Comparison of ENCODE assay signal across 18 cellular contexts in the genomic region with DNA sequence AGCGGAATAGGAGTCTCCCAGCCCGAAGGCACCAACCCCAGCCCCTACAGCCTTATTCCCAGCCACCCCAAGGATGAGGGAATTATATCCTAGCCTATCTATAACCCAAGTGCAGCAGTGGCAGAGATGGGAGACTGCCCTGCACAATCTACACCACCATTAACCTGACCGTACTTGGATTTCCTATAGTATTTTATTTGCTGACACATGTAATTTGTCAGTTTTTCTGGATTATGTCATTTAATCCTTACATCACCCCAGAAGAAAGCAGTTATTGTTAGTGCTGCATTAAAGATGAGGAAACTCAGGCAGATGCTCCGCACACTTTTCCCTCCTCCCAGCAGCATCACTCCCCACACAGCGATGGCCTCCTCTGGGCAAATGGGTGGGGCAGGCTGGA. TPM values are rescaled to one million over a fixed set of nuclear protein-coding genes. Genes with fewer than 3 reads are reported as not detected.
A peak's percentile ranks its signal among the peaks of the same experiment; 100 is the strongest.
DNase-seq lines count a peak whose midpoint lies in the region; ATAC-seq, FAIRE-seq and TF ChIP-seq lines count a peak whose summit lies in the region.
"Had no signal": no experiment of that assay in that cellular context is flagged by ENCODE, and none has a peak within 500 bp of the region (broad histone marks: within the 10 kb centered on the region; RNA-seq: fewer than 3 reads in every experiment).

No MANE protein-coding gene starts in this region.

- dilution Hi-C loops in IMR-90 (cut with HindIII; ENCODE audit: low sequenced_read_pairs, unreplicated experiment): no loop called here

- H2BK15ac ChIP-seq in IMR-90 (ENCODE audit: low read depth, low read length): no peak overlapping the region

- CTCF ChIA-PET in HepG2 (lab: Yijun Ruan, JAX; ENCODE audit: low intra/inter-chr PET ratio, low total read pairs): no interaction called here
- CTCF ChIA-PET in IMR-90 (lab: Yijun Ruan, JAX): no interaction called here

- TF ChIP-seq CTCF in HepG2 (CRISPR knock-in tag; IDR thresholded peaks at IDR 0.05): no peak
- TF ChIP-seq CTCF in right lobe of liver (IDR thresholded peaks at IDR 0.05): no peak
- no peak for TF ChIP-seq CTCF in IMR-90 (conservative IDR thresholded peaks at IDR 0.05; ENCODE audit: low read depth, low read length)

- no peaks in the 10 kb centered on the region for H3K79me2 ChIP-seq in HepG2 (ENCODE audit: insufficient read depth, low read length)

- H3K23ac ChIP-seq in IMR-90 (ENCODE audit: low read depth, low read length): no peak overlapping the region

- no peak overlapping the region for H2BK20ac ChIP-seq in IMR-90 (ENCODE audit: low read depth, low read length)

- no peak overlapping the region for H3K56ac ChIP-seq in IMR-90 (ENCODE audit: extremely low read depth, insufficient read depth, low read length)

- intact Hi-C loops in HepG2 (cut with micrococcal nuclease; ENCODE audit: unreplicated experiment) (no loop called here), right lobe of liver (cut with DNase I) (no loop called here), IMR-90 (cut with micrococcal nuclease) (no loop called here)

- ATAC-seq in HepG2: no peak
- no peak for ATAC-seq in right lobe of liver
- ATAC-seq in IMR-90 (ENCODE audit: low read depth): no peak
- no peak for ATAC-seq in HG02981 (IDR thresholded peaks at IDR 0.05; ENCODE audit: unreplicated experiment)

- TF ChIP-seq EP300 in HepG2 (IDR thresholded peaks at IDR 0.05; ENCODE audit: low read depth in 2 of 2, low read length in 2 of 2) (no peak), HepG2 (CRISPR knock-in tag; IDR thresholded peaks at IDR 0.05; ENCODE audit: borderline replicate concordance) (no peak)

- H3K9ac ChIP-seq in HepG2 (ENCODE audit: insufficient read depth, low read depth, low read length): no peak overlapping the region
- no peak overlapping the region for H3K9ac ChIP-seq in IMR-90 (ENCODE audit: low read depth, low read length)
- H3K9ac ChIP-seq: GM23248 had no signal

- DNase-seq in HepG2 (ENCODE audit: low spot score): no peak
- no peak for DNase-seq in right lobe of liver
- DNase-seq in IMR-90: no peak
- DNase-seq in islet precursor cell: peak; percentile 37
- no peak for DNase-seq in NCI-H748 (lab: John Stamatoyannopoulos, UW; ENCODE audit: unreplicated experiment)
- no peak for DNase-seq in stimulated activated CD4-positive, alpha-beta T cell treated with anti-CD3 and anti-CD28 coated beads, Interleukin-2, amount 100 ng/mL, for 24 hours
- DNase-seq: AML-193; CD8-positive, alpha-beta T cell; DND-41; GM23248; HCEC 1CT had no signal

- no TSS peak for BruUV-seq in HepG2 (replicated peaks; lab: Mats Ljungman, UMichigan)
- no TSS peak for BruUV-seq in IMR-90 (replicated peaks; lab: Mats Ljungman, UMichigan)

- H2BK5ac ChIP-seq in IMR-90 (ENCODE audit: low read depth, low read length, poor library complexity, severe bottlenecking): no peak overlapping the region

- no peak overlapping the region for H2AK9ac ChIP-seq in IMR-90 (replicated peaks; ENCODE audit: low read depth, low read length, poor library complexity)

- H3K27me3 ChIP-seq in HepG2 (ENCODE audit: control insufficient read depth in 1 of 2, insufficient read depth in 2 of 2, low read length in 2 of 2) (peaks cover 3 to 26% of the 10 kb centered on the region in 2 experiments; a peak in 4 of 5 replicates), right lobe of liver (no peaks in the 10 kb centered on the region), IMR-90 (ENCODE audit: control insufficient read depth, insufficient read depth, low read length) (peaks cover 5% of the 10 kb centered on the region; the same call in 1 of the 2 replicates)
- H3K27me3 ChIP-seq: BE2C had no signal

- no peak overlapping the region for H4K91ac ChIP-seq in IMR-90 (ENCODE audit: insufficient read depth, low read depth, low read length)

- H2AK5ac ChIP-seq in IMR-90 (ENCODE audit: low read depth, low read length): no peak overlapping the region

- H3K9me3 ChIP-seq in HepG2 (ENCODE audit: low read length) (no peaks in the 10 kb centered on the region), right lobe of liver (no peaks in the 10 kb centered on the region), IMR-90 (ENCODE audit: control insufficient read depth, insufficient read depth, low read length) (no peaks in the 10 kb centered on the region)
- H3K9me3 ChIP-seq: BE2C, Caco-2 had no signal

- TF ChIP-seq RAD21 in HepG2 (CRISPR knock-in tag; IDR thresholded peaks at IDR 0.05) (no peak), IMR-90 (IDR thresholded peaks at IDR 0.05; ENCODE audit: low read length) (no peak)

- H3K4me2 ChIP-seq in HepG2 (ENCODE audit: low read depth, low read length) (no peak overlapping the region), IMR-90 (ENCODE audit: low read depth, low read length) (no peak overlapping the region)

- H4K5ac ChIP-seq in IMR-90 (ENCODE audit: low read depth, low read length): no peak overlapping the region

- H3K14ac ChIP-seq in IMR-90 (replicated peaks; ENCODE audit: low read depth, low read length): no peak overlapping the region

- no peak overlapping the region for H2AFZ ChIP-seq in HepG2 (ENCODE audit: low read length)
- H2AFZ ChIP-seq in IMR-90 (replicated peaks; ENCODE audit: low read length, poor library complexity): no peak overlapping the region
- H2AFZ ChIP-seq: GM23248 had no signal

- TF ChIP-seq POLR2A in HepG2 (IDR thresholded peaks at IDR 0.05; ENCODE audit: insufficient read depth in 1 of 2, low read depth in 2 of 2, low read length in 2 of 2) (no peak), right lobe of liver (IDR thresholded peaks at IDR 0.05) (no peak), IMR-90 (IDR thresholded peaks at IDR 0.05; ENCODE audit: low read depth, low read length) (no peak)

- no peak overlapping the region for H3K4me3 ChIP-seq in HepG2 (replicated peaks in 1 of 3; ENCODE audit: insufficient read depth in 1 of 3, low read depth in 2 of 3, low read length in 3 of 3)
- no peak overlapping the region for H3K4me3 ChIP-seq in right lobe of liver
- H3K4me3 ChIP-seq in IMR-90 (ENCODE audit: insufficient read depth, low read depth, low read length): no peak overlapping the region
- H3K4me3 ChIP-seq: GM23248 had no signal

- H4K20me1 ChIP-seq in HepG2 (ENCODE audit: insufficient read depth, low read length) (no peaks in the 10 kb centered on the region), IMR-90 (ENCODE audit: insufficient read depth, low read length) (no peaks in the 10 kb centered on the region)

- in situ Hi-C loops in HepG2 (cut with HindIII; ENCODE audit: extremely low pct_ligation_motif_present, low pct_unique_long_range_greater_than_20kb) (no loop called here), IMR-90 (cut with MboI; ENCODE audit: low sequenced_read_pairs) (no loop called here)

- no peak overlapping the region for H2BK120ac ChIP-seq in IMR-90 (ENCODE audit: low read depth, low read length)

- no peak overlapping the region for H3K18ac ChIP-seq in IMR-90 (ENCODE audit: low read depth, low read length)

- no peaks in the 10 kb centered on the region for H3K9me1 ChIP-seq in IMR-90 (ENCODE audit: insufficient read depth, low read length)

- no peak overlapping the region for H4K8ac ChIP-seq in IMR-90 (ENCODE audit: low read depth in 2 of 2, low read length in 2 of 2)

- 61% methylated on average over 5 of the region's 5 CpGs for whole genome bisulfite sequencing in HepG2 (ENCODE audit: low lambda C conversion rate)
- WGBS in right lobe of liver (ENCODE audit: insufficient coverage, low coverage, low lambda C conversion rate, missing lambda C conversion rate): 95% methylated on average over 3 of the region's 5 CpGs
- WGBS in IMR-90 (ENCODE audit: extremely low coverage in 2 of 2, insufficient read length in 1 of 2), 2 experiments: no CpG with 5 or more reads among the region's 5 CpGs

- H3K79me1 ChIP-seq in IMR-90 (ENCODE audit: low read depth in 1 of 2, low read length in 2 of 2): no peaks in the 10 kb centered on the region

- H3K36me3 ChIP-seq in HepG2 (replicated peaks in 1 of 2; ENCODE audit: control insufficient read depth in 1 of 2, insufficient read depth in 2 of 2, low read length in 2 of 2) (no peaks in the 10 kb centered on the region), right lobe of liver (no peaks in the 10 kb centered on the region), IMR-90 (ENCODE audit: control insufficient read depth, insufficient read depth, low read length) (no peaks in the 10 kb centered on the region)
- H3K36me3 ChIP-seq: BE2C had no signal

- POLR2A ChIA-PET in HepG2 (lab: Yijun Ruan, JAX) (no interaction called here), IMR-90 (lab: Charles Lee; ENCODE audit: unreplicated experiment) (no interaction called here)

- H3K4ac ChIP-seq in IMR-90 (ENCODE audit: low read depth, low read length): no peak overlapping the region

- no peak for FAIRE-seq in HepG2 (lab: Jason Lieb, UNC)
- FAIRE-seq: A204.1, GM12892 had no signal

- no peak overlapping the region for H3K27ac ChIP-seq in HepG2 (ENCODE audit: extremely low read length, insufficient read depth, low read length)
- no peak overlapping the region for H3K27ac ChIP-seq in right lobe of liver
- no peak overlapping the region for H3K27ac ChIP-seq in IMR-90 (ENCODE audit: insufficient read depth, low read length)
- H3K27ac ChIP-seq: 22Rv1, C4-2B, GM23248 had no signal

- 0 out of 2 replicates have a peak, but pooled peaks cover under 1% of the 10 kb centered on the region for H3K4me1 ChIP-seq in HepG2 (ENCODE audit: insufficient read depth, low read length)
- H3K4me1 ChIP-seq in right lobe of liver: no peaks in the 10 kb centered on the region
- H3K4me1 ChIP-seq in IMR-90 (ENCODE audit: control insufficient read depth, insufficient read depth, low read length): no peaks in the 10 kb centered on the region
- H3K4me1 ChIP-seq: BE2C had no signal

RNA-seq across cellular contexts. Expression of gene BFSP1, which starts 6.0 kb away (rescaled TPM):
- total RNA-seq in HepG2 (2016; rRNA removed; fragmentation: Illumina TruSeq; extraction: Trizol) (0.22 and 0.36 TPM in 2 replicates), right lobe of liver (under 1 TPM; 0.16 to 0.68 (median 0.25) TPM), IMR-90 (2012; rRNA removed) (1.9 and 2.0 TPM in 2 replicates)
- total RNA-seq in HepG2 (2016; cell fraction: cytosol; rRNA removed; fragmentation: Illumina TruSeq; extraction: Trizol; ENCODE audit: low read depth): 0.30 TPM in 1 of 2 replicates, not detected in the other
- total RNA-seq in HepG2 (2016; cell fraction: insoluble cytoplasmic fraction; rRNA removed; fragmentation: Illumina TruSeq; extraction: Trizol): 0.30 and 0.79 TPM in 2 replicates
- 0.28 and 0.34 TPM in 2 replicates for total RNA-seq in HepG2 (2016; cell fraction: membrane; rRNA removed; fragmentation: Illumina TruSeq; extraction: Trizol)
- total RNA-seq in HepG2 (2016; cell fraction: nucleus; rRNA removed; fragmentation: Illumina TruSeq; extraction: Trizol): 0.19 and 0.44 TPM in 2 replicates
- polyA plus RNA-seq in HepG2 (2011; rRNA removed) (0.24 and 0.26 TPM in 2 replicates), IMR-90 (2012; rRNA removed) (0.85 and 1.1 TPM in 2 replicates)
- polyA plus RNA-seq in HepG2 (2011; cell fraction: cytosol; rRNA removed): 0.28 and 0.32 TPM in 2 replicates
- polyA plus RNA-seq in HepG2 (2011; cell fraction: nucleus; rRNA removed): 0.11 and 0.23 TPM in 2 replicates
- polyA plus RNA-seq in HepG2 (2012): 0.15 and 0.31 TPM in 2 replicates
- 0.11 and 0.23 TPM in 2 replicates for polyA plus RNA-seq in HepG2 (2016; cell fraction: cytosol; fragmentation: Illumina TruSeq; extraction: Trizol; ENCODE audit: low read depth)
- 0.26 and 0.56 TPM in 2 replicates for polyA plus RNA-seq in HepG2 (2016; cell fraction: insoluble cytoplasmic fraction; fragmentation: Illumina TruSeq; extraction: Trizol; ENCODE audit: low read depth)
- 0.26 and 0.31 TPM in 2 replicates for polyA plus RNA-seq in HepG2 (2016; cell fraction: membrane; fragmentation: Illumina TruSeq; extraction: Trizol; ENCODE audit: low read depth)
- polyA plus RNA-seq in HepG2 (2016; cell fraction: nucleus; fragmentation: Illumina TruSeq; extraction: Trizol; ENCODE audit: insufficient read depth, low read depth): 0.21 and 0.27 TPM in 2 replicates
- polyA minus RNA-seq in HepG2 (2011; rRNA and poly(A)+ RNA removed; ENCODE audit: low replicate concordance): 0.42 and 1.2 TPM in 2 replicates
- polyA minus RNA-seq in HepG2 (2011; cell fraction: cytosol; rRNA and poly(A)+ RNA removed): not detected in 2 replicates
- polyA minus RNA-seq in HepG2 (2011; cell fraction: nucleus; rRNA and poly(A)+ RNA removed): 0.25 TPM in 1 of 2 replicates, not detected in the other
- 0.78 and 1.1 TPM in 2 replicates for polyA plus RNA-seq in IMR-90 (2012; cell fraction: cytosol; rRNA removed)
- 0.57 and 1.1 TPM in 2 replicates for polyA plus RNA-seq in IMR-90 (2012; cell fraction: nucleus; rRNA removed; ENCODE audit: low replicate concordance)

RNA-seq across cellular contexts. Expression of gene DSTN, which starts 44.7 kb away (rescaled TPM):
- total RNA-seq in HepG2 (2016; rRNA removed; fragmentation: Illumina TruSeq; extraction: Trizol) (106 and 164 TPM in 2 replicates), right lobe of liver (10 to 100 TPM; 65.8 to 94.4 (median 86.9) TPM), IMR-90 (2012; rRNA removed) (221 and 383 TPM in 2 replicates)
- 28.2 and 36.3 TPM in 2 replicates for total RNA-seq in HepG2 (2016; cell fraction: cytosol; rRNA removed; fragmentation: Illumina TruSeq; extraction: Trizol; ENCODE audit: low read depth)
- 120 and 172 TPM in 2 replicates for total RNA-seq in HepG2 (2016; cell fraction: insoluble cytoplasmic fraction; rRNA removed; fragmentation: Illumina TruSeq; extraction: Trizol)
- total RNA-seq in HepG2 (2016; cell fraction: membrane; rRNA removed; fragmentation: Illumina TruSeq; extraction: Trizol): 94.4 and 96.0 TPM in 2 replicates
- total RNA-seq in HepG2 (2016; cell fraction: nucleus; rRNA removed; fragmentation: Illumina TruSeq; extraction: Trizol): 46.1 and 50.0 TPM in 2 replicates
- polyA plus RNA-seq in HepG2 (2011; rRNA removed) (21.8 and 27.6 TPM in 2 replicates), IMR-90 (2012; rRNA removed) (258 and 269 TPM in 2 replicates)
- polyA plus RNA-seq in HepG2 (2011; cell fraction: cytosol; rRNA removed): 11.0 and 20.0 TPM in 2 replicates
- polyA plus RNA-seq in HepG2 (2011; cell fraction: nucleus; rRNA removed): 8.1 and 11.6 TPM in 2 replicates
- 74.6 and 95.1 TPM in 2 replicates for polyA plus RNA-seq in HepG2 (2012)
- 77.0 and 95.4 TPM in 2 replicates for polyA plus RNA-seq in HepG2 (2016; cell fraction: cytosol; fragmentation: Illumina TruSeq; extraction: Trizol; ENCODE audit: low read depth)
- 263 and 281 TPM in 2 replicates for polyA plus RNA-seq in HepG2 (2016; cell fraction: insoluble cytoplasmic fraction; fragmentation: Illumina TruSeq; extraction: Trizol; ENCODE audit: low read depth)
- 120 and 139 TPM in 2 replicates for polyA plus RNA-seq in HepG2 (2016; cell fraction: membrane; fragmentation: Illumina TruSeq; extraction: Trizol; ENCODE audit: low read depth)
- polyA plus RNA-seq in HepG2 (2016; cell fraction: nucleus; fragmentation: Illumina TruSeq; extraction: Trizol; ENCODE audit: insufficient read depth, low read depth): 108 and 109 TPM in 2 replicates
- polyA minus RNA-seq in HepG2 (2011; rRNA and poly(A)+ RNA removed; ENCODE audit: low replicate concordance): 1.3 and 4.9 TPM in 2 replicates
- 15.3 and 15.9 TPM in 2 replicates for polyA minus RNA-seq in HepG2 (2011; cell fraction: cytosol; rRNA and poly(A)+ RNA removed)
- 5.8 and 7.6 TPM in 2 replicates for polyA minus RNA-seq in HepG2 (2011; cell fraction: nucleus; rRNA and poly(A)+ RNA removed)
- 105 and 120 TPM in 2 replicates for polyA plus RNA-seq in IMR-90 (2012; cell fraction: cytosol; rRNA removed)
- 20.5 and 87.7 TPM in 2 replicates for polyA plus RNA-seq in IMR-90 (2012; cell fraction: nucleus; rRNA removed; ENCODE audit: low replicate concordance)
